In the genomic region with DNA sequence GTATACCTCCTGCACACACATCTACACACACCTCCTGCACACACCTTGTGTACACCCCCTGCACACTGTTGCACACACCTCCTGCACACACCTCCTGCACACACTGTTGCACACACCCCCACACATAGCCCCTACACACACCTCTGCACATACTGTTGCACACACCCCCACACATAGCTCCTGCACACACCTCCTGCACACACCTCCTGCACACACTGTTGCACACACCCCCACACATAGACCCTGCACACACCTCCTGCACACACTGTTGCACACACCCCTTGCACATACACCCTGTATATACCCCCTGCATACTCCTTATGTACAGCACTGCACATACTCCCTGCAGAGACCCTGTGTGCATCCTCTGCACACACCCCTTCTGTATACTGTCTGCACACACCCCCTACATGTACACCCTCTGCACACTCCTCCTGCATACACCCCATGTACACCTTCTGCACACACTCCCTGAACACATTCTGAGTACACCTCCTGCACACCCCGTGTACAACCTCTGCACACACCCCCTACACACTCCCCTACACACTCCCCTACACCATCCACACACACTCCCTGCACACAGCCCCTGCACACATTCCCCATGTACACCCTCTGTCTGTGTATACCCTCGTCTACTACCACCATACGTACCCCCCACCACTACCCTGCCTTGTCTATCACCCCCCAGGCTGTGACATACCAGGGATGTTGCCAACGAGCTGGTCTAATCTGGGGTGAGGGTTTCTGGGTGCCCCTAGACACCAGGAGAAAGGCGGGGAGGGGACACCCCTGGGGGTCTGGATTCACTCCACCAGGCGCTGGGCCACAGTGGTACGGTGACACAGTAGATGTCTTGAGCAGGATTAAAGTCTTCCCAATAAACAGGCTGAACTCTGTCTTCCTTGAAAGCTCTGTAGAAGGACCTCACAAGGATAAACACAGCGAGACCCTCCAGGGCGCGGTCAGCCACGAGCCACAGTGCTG, we compare ENCODE assay signal across 8 cellular contexts. TPM values are rescaled to one million over a fixed set of nuclear protein-coding genes. Genes with fewer than 3 reads are reported as not detected.
DNase-seq lines count a peak whose midpoint lies in the region; ATAC-seq, FAIRE-seq and TF ChIP-seq lines count a peak whose summit lies in the region.

No MANE protein-coding gene starts in this region.

- no peak for TF ChIP-seq CTCF in heart right ventricle (IDR thresholded peaks at IDR 0.05)
- no peak for TF ChIP-seq CTCF in brain (conservative IDR thresholded peaks at IDR 0.05)

- H3K36me3 ChIP-seq in heart right ventricle = no peaks in the 10 kb centered on the region

- peaks cover 18% of the 10 kb centered on the region for H3K36me3 Mint-ChIP-seq in brain

- H3K27me3 Mint-ChIP-seq in brain = peaks cover 2% of the 10 kb centered on the region

- ATAC-seq in heart right ventricle (peak in 1 of 8 donors; percentile 11), GM18868 (IDR thresholded peaks at IDR 0.05; ENCODE audit: unreplicated experiment) (no peak), HG03135 (IDR thresholded peaks at IDR 0.05; ENCODE audit: unreplicated experiment) (no peak)

- H3K4me3 Mint-ChIP-seq in brain = peak overlapping the region; percentile 86 to 92 (median 91)

- H3K27ac Mint-ChIP-seq in brain = peak overlapping the region; percentile 27 to 90 (median 53)

- peaks cover 39% of the 10 kb centered on the region for H3K4me1 Mint-ChIP-seq in brain

- WGBS in heart right ventricle, 2 donors = 44 to 49% methylated on average over 11 of the region's 11 CpGs

- H3K4me3 ChIP-seq in heart right ventricle (peak overlapping the region in 9 of 10 donors; percentile 76 to 93 (median 83)), mononuclear cell (ENCODE audit: low read length) (peak overlapping the region; percentile 47)

- no peak for DNase-seq in heart right ventricle
- no peak for DNase-seq in cardiac septum (ENCODE audit: low spot score)
- DNase-seq in urothelium cell line (ENCODE audit: low spot score) = no peak
- no peak for DNase-seq in middle frontal gyrus (ENCODE audit: extremely low spot score, low spot score)

- peaks cover 0 to 8% (median 0%) of the 10 kb centered on the region in 11 donors for H3K9me3 ChIP-seq in heart right ventricle
- H3K9me3 ChIP-seq in mononuclear cell (ENCODE audit: low read depth, low read length) = no peaks in the 10 kb centered on the region

- H3K9me3 Mint-ChIP-seq in brain = peaks cover 0 to 8% (median 7%) of the 10 kb centered on the region in 5 experiments

- intact Hi-C loops in heart right ventricle (cut with DNase I) (loop anchor here in 2 of 10 donors (5.0 to 10.0 kb wide), 2 partner anchors 139 to 166 kb away; partner anchors contain the start of gene EXOC3 (in 1 of the 2)), cardiac septum (cut with DNase I) (loop anchor here (5.0 kb wide), 1 partner anchor 139 kb away; no protein-coding TSS in a partner anchor)

- H3K4me1 ChIP-seq in heart right ventricle = peaks cover 0 to 25% (median 11%) of the 10 kb centered on the region in 9 donors
- H3K4me1 ChIP-seq in mononuclear cell (ENCODE audit: insufficient read depth, low read length) = peaks cover 22% of the 10 kb centered on the region

- peaks cover 0 to 22% (median 11%) of the 10 kb centered on the region in 7 donors for H3K27me3 ChIP-seq in heart right ventricle
- H3K27me3 ChIP-seq in mononuclear cell (ENCODE audit: insufficient read depth, low read length) = no peaks in the 10 kb centered on the region

- FAIRE-seq in urothelium cell line (lab: Jason Lieb, UNC) = peak; percentile 90

- H3K27ac ChIP-seq in heart right ventricle = no peak overlapping the region

RNA-seq across cellular contexts. Expression of gene CEP72, which starts 1.1 kb away (rescaled TPM):
- total RNA-seq in heart right ventricle (1 to 10 TPM in 7 of 10 donors, under 1 TPM in 3; 0.66 to 2.0 (median 1.4) TPM), cardiac septum (0.86 TPM), mononuclear cell (3.5 TPM)
- polyA plus RNA-seq in heart right ventricle (1 to 10 TPM; 1.3 to 2.4 TPM), brain (ENCODE audit: insufficient read depth, low read depth, low replicate concordance) (16.2 TPM)
